Comparison of ENCODE assay signal across 9 cellular contexts in the genomic region with DNA sequence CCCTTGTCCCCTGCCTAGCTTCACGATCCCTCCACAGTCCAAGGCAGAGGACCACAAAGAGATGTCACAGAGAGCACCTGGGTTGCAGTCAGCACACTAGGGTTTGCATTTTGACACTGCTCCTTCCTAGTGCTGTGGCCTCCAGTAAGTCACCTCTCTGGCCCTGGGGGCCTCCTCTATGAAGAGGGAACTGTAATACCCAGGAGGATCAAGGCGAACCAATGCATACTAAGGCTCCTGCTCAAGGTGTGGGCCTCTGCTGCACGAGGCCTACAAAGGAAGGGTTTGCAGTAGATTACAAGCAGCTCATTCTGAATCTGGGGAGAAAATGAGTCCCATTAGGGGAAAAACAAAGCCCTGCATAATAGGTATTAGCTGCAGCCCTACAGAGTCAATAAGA.
"Had no signal": no experiment of that assay in that cellular context is flagged by ENCODE, and none has a peak within 500 bp of the region (broad histone marks: within the 10 kb centered on the region; RNA-seq: fewer than 3 reads in every experiment).

No MANE protein-coding gene starts in this region.

- H3K9ac ChIP-seq: GM23248 had no signal

- FAIRE-seq: H1, H54, HTR-8/SVneo, K562 had no signal

- DNase-seq: GM23248, H9, HCEC 1CT, IMR-90, KG1 had no signal

- H3K9me3 Mint-ChIP-seq: H9 had no signal

- H3K4me3 Mint-ChIP-seq: H9 had no signal

- H3K27ac ChIP-seq: GM23248 had no signal

- H3K4me3 ChIP-seq: GM23248, K562 had no signal

- H2AFZ ChIP-seq: GM23248 had no signal

- ATAC-seq: K562 had no signal
